Comparison of ENCODE assay signal across 16 cellular contexts in the genomic region with DNA sequence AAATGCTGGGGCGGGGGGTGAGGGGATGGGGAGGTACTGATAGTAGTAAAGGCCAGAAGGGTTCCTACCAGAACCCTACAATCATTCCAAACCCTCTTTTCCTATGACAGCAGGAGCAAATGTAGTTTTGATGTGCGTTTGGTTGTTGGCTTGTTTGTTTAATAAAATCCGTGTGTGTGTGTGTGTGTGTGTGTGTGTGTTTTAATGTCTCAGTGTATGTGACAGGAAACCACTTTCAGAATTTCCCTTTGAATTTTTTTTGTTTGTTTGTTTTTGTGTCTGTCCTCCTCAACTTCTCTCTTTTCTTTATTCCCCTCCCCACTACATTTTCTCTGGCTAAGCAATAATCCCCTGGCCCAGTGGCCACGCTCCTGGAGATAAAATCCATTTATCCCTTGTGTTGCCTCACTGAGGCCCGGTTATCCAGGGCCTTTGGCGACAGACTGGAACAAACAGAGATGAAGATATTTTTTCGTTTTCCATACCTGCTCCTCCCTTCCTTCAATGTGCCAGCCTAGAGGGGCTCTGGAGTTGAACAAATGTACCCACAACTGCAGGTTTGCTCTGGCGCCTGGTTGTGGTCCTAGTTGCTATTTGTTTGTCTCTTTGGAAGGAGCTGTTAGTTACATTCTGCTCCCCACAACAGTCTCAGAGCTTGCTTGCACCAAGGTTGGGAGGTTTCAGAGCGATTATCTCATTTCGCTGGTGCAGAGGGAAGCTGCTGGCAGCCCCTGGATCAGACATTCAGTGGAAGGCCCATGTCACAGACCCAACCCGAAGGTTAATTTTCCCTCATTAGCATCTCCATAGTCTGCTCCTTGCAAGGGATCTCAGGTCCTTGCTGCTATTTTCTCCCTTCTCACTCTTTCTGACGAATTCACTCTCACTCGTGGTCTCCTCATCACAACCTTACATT. TPM values are rescaled to one million over a fixed set of nuclear protein-coding genes. Genes with fewer than 3 reads are reported as not detected.
DNase-seq lines count a peak whose midpoint lies in the region; ATAC-seq and TF ChIP-seq lines count a peak whose summit lies in the region.
"Had no signal": no experiment of that assay in that cellular context is flagged by ENCODE, and none has a peak within 500 bp of the region (broad histone marks: within the 10 kb centered on the region; RNA-seq: fewer than 3 reads in every experiment).

No MANE protein-coding gene starts in this region.

- H3K4me1 ChIP-seq in ascending aorta, result peaks cover 0 to 6% of the 10 kb centered on the region in 2 donors
- H3K4me1 ChIP-seq in right atrium auricular region, result peaks cover 0 to 39% of the 10 kb centered on the region in 2 donors

- H3K9me3 ChIP-seq in ascending aorta, result no peaks in the 10 kb centered on the region
- H3K9me3 ChIP-seq in right atrium auricular region, result no peaks in the 10 kb centered on the region

- intact Hi-C loops in ascending aorta (cut with DNase I), result loop anchor here (5.0 to 10.0 kb wide), 4 partner anchors 1091 to 1676 kb away; no protein-coding TSS in a partner anchor

- TF ChIP-seq CTCF in ascending aorta (IDR thresholded peaks at IDR 0.05) (no peak), right atrium auricular region (IDR thresholded peaks at IDR 0.05) (no peak)

- DNase-seq in ELF-1 (ENCODE audit: low read depth, low spot score), result peak; percentile 34
- DNase-seq in ascending aorta (ENCODE audit: low spot score in 2 of 2), result no peak
- DNase-seq in right atrium auricular region (ENCODE audit: low spot score), result no peak
- peak; percentile 49 for DNase-seq in retina
- no peak for DNase-seq in DMS79 (lab: John Stamatoyannopoulos, UW)
- no peak for DNase-seq in cerebellar cortex (ENCODE audit: low spot score)
- DNase-seq: activated T-cell treated with anti-CD3 and anti-CD28 coated beads, Interleukin-2, amount 50 U/mL, for 1 hour; immature natural killer cell; Karpas-422; naive thymus-derived CD4-positive, alpha-beta T cell; NCI-H187 treated with DMSO at 0.1 percent for 48 hours; stimulated activated CD4-positive, alpha-beta T cell treated with anti-CD3 and anti-CD28 coated beads, Interleukin-15, amount 100 ng/mL, for 24 hours had no signal

- no peak overlapping the region for H3K4me3 ChIP-seq in ascending aorta
- H3K4me3 ChIP-seq in right atrium auricular region, result peak overlapping the region; percentile 27 to 63

- H3K27me3 ChIP-seq in ascending aorta (no peaks in the 10 kb centered on the region), right atrium auricular region (no peaks in the 10 kb centered on the region)

- ATAC-seq in HG02610 (IDR thresholded peaks at IDR 0.05; ENCODE audit: unreplicated experiment), result no peak
- ATAC-seq in HG02884 (IDR thresholded peaks at IDR 0.05; ENCODE audit: unreplicated experiment), result no peak
- ATAC-seq: activated CD4-positive, CD25-positive, alpha-beta regulatory T cell treated with anti-CD3 and anti-CD28 coated beads, Interleukin-2, amount 50 U/mL, for 24 hours; naive thymus-derived CD4-positive, alpha-beta T cell had no signal

- H3K27ac ChIP-seq in ascending aorta, result peak overlapping the region; percentile 8 to 85
- H3K27ac ChIP-seq in right atrium auricular region, result peak overlapping the region; percentile 95 to 97
- H3K27ac ChIP-seq: epithelial cell of prostate had no signal

- H3K36me3 ChIP-seq in ascending aorta (peaks cover 0 to 6% of the 10 kb centered on the region in 2 donors), right atrium auricular region (no peaks in the 10 kb centered on the region)

RNA-seq across cellular contexts. Expression of gene NR2F2, which starts 17.9 kb away (rescaled TPM):
- total RNA-seq in ascending aorta (126 TPM), right atrium auricular region (10 to 100 TPM; 25.0 to 26.7 TPM)
- total RNA-seq: naive thymus-derived CD4-positive, alpha-beta T cell had no signal

Comparison
In these comparisons a context has a peak if more than half of its experiments do, and no peak if none do; other contexts are left out.
1. DNase-seq: peak in ELF-1 (single experiment) and retina (single experiment); none in ascending aorta (0 of 2), right atrium auricular region (single experiment), DMS79 (single experiment) and cerebellar cortex (single experiment).
2. H3K4me3 ChIP-seq: peak in right atrium auricular region (2 of 2); none in ascending aorta (0 of 2).